ENCODE assay signal across 9 cellular contexts in genomic region chr4:16585053-16585452, GRCh38.
"Had no signal": no experiment of that assay in that cellular context is flagged by ENCODE, and none has a peak within 500 bp of the region (broad histone marks: within the 10 kb centered on the region; RNA-seq: fewer than 3 reads in every experiment).

No MANE protein-coding gene starts in this region.

- H3K4me1 ChIP-seq: HAP-1 had no signal

- DNase-seq: GOT3, H7, HFFc6 had no signal

- H3K9me3 ChIP-seq: HAP-1 had no signal

- H3K9me3 Mint-ChIP-seq: HFFc6 had no signal

- H3K4me1 Mint-ChIP-seq: IgD-negative memory B cell had no signal

- H3K27me3 Mint-ChIP-seq: IgD-negative memory B cell had no signal

- H3K4me3 ChIP-seq: GM23248, HAP-1 had no signal

- H3K27ac Mint-ChIP-seq: HFFc6, IgD-negative memory B cell had no signal

- H2AFZ ChIP-seq: GM23248 had no signal

- H3K36me3 Mint-ChIP-seq: IgD-negative memory B cell had no signal

- H3K27ac ChIP-seq: GM23248, HL-60 had no signal

- H3K36me3 ChIP-seq: HAP-1 had no signal

- ATAC-seq: HCT116, HepG2 had no signal

- H3K9ac ChIP-seq: GM23248 had no signal

- H3K4me3 Mint-ChIP-seq: HFFc6, IgD-negative memory B cell had no signal
